Comparison of ENCODE assay signal across 1 cellular context in the genomic region with DNA sequence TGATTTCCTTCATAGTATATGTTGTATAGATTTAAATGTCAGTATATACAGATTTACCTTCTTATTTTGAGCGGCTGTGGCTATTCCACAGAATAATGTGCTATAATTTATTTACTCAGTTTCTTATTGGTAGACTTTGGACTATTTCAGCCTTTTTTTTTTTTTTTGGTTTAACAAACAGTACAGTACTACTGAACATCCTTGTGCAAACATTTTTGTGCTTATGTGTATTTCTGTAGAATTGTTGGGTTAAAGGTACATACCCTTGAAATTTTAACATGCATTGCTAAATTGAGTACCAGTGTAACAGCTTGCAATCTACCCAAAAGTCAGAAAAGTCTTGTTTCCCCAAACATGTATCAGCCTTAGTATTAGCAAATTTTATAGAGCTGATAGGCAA.
A peak's percentile ranks its signal among the peaks of the same experiment; 100 is the strongest.
TF ChIP-seq lines count a peak whose summit lies in the region.

No MANE protein-coding gene starts in this region.

TF ChIP-seq in HepG2, 621 proteins besides CTCF, POLR2A, EP300 and RAD21 (continued from another document and continues in another):
- TF ChIP-seq, protein P1, sequence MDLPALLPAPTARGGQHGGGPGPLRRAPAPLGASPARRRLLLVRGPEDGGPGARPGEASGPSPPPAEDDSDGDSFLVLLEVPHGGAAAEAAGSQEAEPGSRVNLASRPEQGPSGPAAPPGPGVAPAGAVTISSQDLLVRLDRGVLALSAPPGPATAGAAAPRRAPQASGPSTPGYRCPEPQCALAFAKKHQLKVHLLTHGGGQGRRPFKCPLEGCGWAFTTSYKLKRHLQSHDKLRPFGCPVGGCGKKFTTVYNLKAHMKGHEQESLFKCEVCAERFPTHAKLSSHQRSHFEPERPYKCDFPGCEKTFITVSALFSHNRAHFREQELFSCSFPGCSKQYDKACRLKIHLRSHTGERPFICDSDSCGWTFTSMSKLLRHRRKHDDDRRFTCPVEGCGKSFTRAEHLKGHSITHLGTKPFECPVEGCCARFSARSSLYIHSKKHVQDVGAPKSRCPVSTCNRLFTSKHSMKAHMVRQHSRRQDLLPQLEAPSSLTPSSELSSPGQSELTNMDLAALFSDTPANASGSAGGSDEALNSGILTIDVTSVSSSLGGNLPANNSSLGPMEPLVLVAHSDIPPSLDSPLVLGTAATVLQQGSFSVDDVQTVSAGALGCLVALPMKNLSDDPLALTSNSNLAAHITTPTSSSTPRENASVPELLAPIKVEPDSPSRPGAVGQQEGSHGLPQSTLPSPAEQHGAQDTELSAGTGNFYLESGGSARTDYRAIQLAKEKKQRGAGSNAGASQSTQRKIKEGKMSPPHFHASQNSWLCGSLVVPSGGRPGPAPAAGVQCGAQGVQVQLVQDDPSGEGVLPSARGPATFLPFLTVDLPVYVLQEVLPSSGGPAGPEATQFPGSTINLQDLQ (CRISPR knock-in tag; IDR thresholded peaks at IDR 0.05) = no peak
- no peak for TF ChIP-seq SOX6 (IDR thresholded peaks at IDR 0.05)
- TF ChIP-seq SOX6 (CRISPR knock-in tag; IDR thresholded peaks at IDR 0.05) = no peak; the same call in 1 of the 2 replicates
- TF ChIP-seq, protein P2, sequence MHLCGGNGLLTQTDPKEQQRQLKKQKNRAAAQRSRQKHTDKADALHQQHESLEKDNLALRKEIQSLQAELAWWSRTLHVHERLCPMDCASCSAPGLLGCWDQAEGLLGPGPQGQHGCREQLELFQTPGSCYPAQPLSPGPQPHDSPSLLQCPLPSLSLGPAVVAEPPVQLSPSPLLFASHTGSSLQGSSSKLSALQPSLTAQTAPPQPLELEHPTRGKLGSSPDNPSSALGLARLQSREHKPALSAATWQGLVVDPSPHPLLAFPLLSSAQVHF (CRISPR knock-in tag; IDR thresholded peaks at IDR 0.05) = no peak
- peak; percentile 22; the same call in 1 of the 2 replicates for TF ChIP-seq NR2F6 (IDR thresholded peaks at IDR 0.05)
- no peak for TF ChIP-seq NR2F6 (CRISPR knock-in tag; IDR thresholded peaks at IDR 0.05)
- TF ChIP-seq ISX (CRISPR knock-in tag; conservative IDR thresholded peaks at IDR 0.05) = no peak
- TF ChIP-seq, protein P3, sequence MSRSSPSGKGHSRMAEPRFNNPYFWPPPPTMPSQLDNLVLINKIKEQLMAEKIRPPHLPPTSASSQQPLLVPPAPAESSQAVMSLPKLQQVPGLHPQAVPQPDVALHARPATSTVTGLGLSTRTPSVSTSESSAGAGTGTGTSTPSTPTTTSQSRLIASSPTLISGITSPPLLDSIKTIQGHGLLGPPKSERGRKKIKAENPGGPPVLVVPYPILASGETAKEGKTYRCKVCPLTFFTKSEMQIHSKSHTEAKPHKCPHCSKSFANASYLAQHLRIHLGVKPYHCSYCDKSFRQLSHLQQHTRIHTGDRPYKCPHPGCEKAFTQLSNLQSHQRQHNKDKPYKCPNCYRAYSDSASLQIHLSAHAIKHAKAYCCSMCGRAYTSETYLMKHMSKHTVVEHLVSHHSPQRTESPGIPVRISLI (CRISPR knock-in tag; IDR thresholded peaks at IDR 0.05; ENCODE audit: borderline replicate concordance) = peak; percentile 79; the same call in 1 of the 2 replicates
- no peak for TF ChIP-seq ZNF615 (CRISPR knock-in tag; IDR thresholded peaks at IDR 0.05; ENCODE audit: borderline replicate concordance)
- no peak for TF ChIP-seq RARG (CRISPR knock-in tag; IDR thresholded peaks at IDR 0.05; ENCODE audit: low read depth)
- no peak for TF ChIP-seq ZNF337 (CRISPR knock-in tag; IDR thresholded peaks at IDR 0.05; ENCODE audit: borderline replicate concordance, low read depth)
- TF ChIP-seq IRF2 (CRISPR knock-in tag; IDR thresholded peaks at IDR 0.05) = no peak
- TF ChIP-seq, protein P4, sequence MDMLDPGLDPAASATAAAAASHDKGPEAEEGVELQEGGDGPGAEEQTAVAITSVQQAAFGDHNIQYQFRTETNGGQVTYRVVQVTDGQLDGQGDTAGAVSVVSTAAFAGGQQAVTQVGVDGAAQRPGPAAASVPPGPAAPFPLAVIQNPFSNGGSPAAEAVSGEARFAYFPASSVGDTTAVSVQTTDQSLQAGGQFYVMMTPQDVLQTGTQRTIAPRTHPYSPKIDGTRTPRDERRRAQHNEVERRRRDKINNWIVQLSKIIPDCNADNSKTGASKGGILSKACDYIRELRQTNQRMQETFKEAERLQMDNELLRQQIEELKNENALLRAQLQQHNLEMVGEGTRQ (IDR thresholded peaks at IDR 0.05; ENCODE audit: low read depth, low read length) = no peak
- TF ChIP-seq, protein P4 (CRISPR knock-in tag; IDR thresholded peaks at IDR 0.05; ENCODE audit: borderline replicate concordance) = no peak
- 0 out of 2 replicates have a peak, but pooled peaks have one; percentile 8 for TF ChIP-seq BCL6 (CRISPR knock-in tag; IDR thresholded peaks at IDR 0.05)
- TF ChIP-seq, protein P5, sequence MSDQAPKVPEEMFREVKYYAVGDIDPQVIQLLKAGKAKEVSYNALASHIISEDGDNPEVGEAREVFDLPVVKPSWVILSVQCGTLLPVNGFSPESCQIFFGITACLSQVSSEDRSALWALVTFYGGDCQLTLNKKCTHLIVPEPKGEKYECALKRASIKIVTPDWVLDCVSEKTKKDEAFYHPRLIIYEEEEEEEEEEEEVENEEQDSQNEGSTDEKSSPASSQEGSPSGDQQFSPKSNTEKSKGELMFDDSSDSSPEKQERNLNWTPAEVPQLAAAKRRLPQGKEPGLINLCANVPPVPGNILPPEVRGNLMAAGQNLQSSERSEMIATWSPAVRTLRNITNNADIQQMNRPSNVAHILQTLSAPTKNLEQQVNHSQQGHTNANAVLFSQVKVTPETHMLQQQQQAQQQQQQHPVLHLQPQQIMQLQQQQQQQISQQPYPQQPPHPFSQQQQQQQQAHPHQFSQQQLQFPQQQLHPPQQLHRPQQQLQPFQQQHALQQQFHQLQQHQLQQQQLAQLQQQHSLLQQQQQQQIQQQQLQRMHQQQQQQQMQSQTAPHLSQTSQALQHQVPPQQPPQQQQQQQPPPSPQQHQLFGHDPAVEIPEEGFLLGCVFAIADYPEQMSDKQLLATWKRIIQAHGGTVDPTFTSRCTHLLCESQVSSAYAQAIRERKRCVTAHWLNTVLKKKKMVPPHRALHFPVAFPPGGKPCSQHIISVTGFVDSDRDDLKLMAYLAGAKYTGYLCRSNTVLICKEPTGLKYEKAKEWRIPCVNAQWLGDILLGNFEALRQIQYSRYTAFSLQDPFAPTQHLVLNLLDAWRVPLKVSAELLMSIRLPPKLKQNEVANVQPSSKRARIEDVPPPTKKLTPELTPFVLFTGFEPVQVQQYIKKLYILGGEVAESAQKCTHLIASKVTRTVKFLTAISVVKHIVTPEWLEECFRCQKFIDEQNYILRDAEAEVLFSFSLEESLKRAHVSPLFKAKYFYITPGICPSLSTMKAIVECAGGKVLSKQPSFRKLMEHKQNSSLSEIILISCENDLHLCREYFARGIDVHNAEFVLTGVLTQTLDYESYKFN (CRISPR knock-in tag; conservative IDR thresholded peaks at IDR 0.05) = peak; percentile 64
- no peak for TF ChIP-seq ZNF781 (CRISPR knock-in tag; IDR thresholded peaks at IDR 0.05; ENCODE audit: borderline replicate concordance, not compliant biosample characterization)
- TF ChIP-seq, protein P6, sequence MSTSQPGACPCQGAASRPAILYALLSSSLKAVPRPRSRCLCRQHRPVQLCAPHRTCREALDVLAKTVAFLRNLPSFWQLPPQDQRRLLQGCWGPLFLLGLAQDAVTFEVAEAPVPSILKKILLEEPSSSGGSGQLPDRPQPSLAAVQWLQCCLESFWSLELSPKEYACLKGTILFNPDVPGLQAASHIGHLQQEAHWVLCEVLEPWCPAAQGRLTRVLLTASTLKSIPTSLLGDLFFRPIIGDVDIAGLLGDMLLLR (CRISPR knock-in tag; IDR thresholded peaks at IDR 0.05) = no peak
- no peak for TF ChIP-seq ZNF570 (CRISPR knock-in tag; IDR thresholded peaks at IDR 0.05; ENCODE audit: borderline replicate concordance)
- TF ChIP-seq IKZF1 (IDR thresholded peaks at IDR 0.05) = no peak
- TF ChIP-seq NR2F1 (CRISPR knock-in tag; IDR thresholded peaks at IDR 0.05) = no peak
- TF ChIP-seq ZNF768 (CRISPR knock-in tag; IDR thresholded peaks at IDR 0.05) = no peak
- no peak for TF ChIP-seq ZNF670 (CRISPR knock-in tag; IDR thresholded peaks at IDR 0.05; ENCODE audit: borderline replicate concordance)
- TF ChIP-seq PCBP1 (IDR thresholded peaks at IDR 0.05; ENCODE audit: borderline replicate concordance, low read depth, low read length) = no peak
- TF ChIP-seq KMT2A (CRISPR knock-in tag; IDR thresholded peaks at IDR 0.05) = no peak
- TF ChIP-seq ZNF746 (CRISPR knock-in tag; IDR thresholded peaks at IDR 0.05) = no peak
- TF ChIP-seq FOXP1 (IDR thresholded peaks at IDR 0.05) = no peak
- TF ChIP-seq FOXP1 (CRISPR knock-in tag; IDR thresholded peaks at IDR 0.05) = peak; percentile 28; the same call in 1 of the 2 replicates
- TF ChIP-seq KDM6A (CRISPR knock-in tag; IDR thresholded peaks at IDR 0.05; ENCODE audit: low read depth) = no peak
- no peak for TF ChIP-seq ZNF777 (CRISPR knock-in tag; IDR thresholded peaks at IDR 0.05)
- TF ChIP-seq FOXC1 (CRISPR knock-in tag; IDR thresholded peaks at IDR 0.05; ENCODE audit: borderline replicate concordance) = no peak
- no peak for TF ChIP-seq ZFY (CRISPR knock-in tag; IDR thresholded peaks at IDR 0.05)
- peak; percentile 29; the same call in 1 of the 2 replicates for TF ChIP-seq HNF4G (IDR thresholded peaks at IDR 0.05; ENCODE audit: borderline replicate concordance, low read depth, low read length)
- no peak for TF ChIP-seq HNF4G (CRISPR knock-in tag; IDR thresholded peaks at IDR 0.05; ENCODE audit: borderline replicate concordance, low read depth)
- TF ChIP-seq GATAD2A (CRISPR knock-in tag; IDR thresholded peaks at IDR 0.05) = no peak
- TF ChIP-seq RFX3 (CRISPR knock-in tag; IDR thresholded peaks at IDR 0.05) = no peak
- TF ChIP-seq NKX3-1 (CRISPR knock-in tag; IDR thresholded peaks at IDR 0.05) = no peak
- TF ChIP-seq, protein P7, sequence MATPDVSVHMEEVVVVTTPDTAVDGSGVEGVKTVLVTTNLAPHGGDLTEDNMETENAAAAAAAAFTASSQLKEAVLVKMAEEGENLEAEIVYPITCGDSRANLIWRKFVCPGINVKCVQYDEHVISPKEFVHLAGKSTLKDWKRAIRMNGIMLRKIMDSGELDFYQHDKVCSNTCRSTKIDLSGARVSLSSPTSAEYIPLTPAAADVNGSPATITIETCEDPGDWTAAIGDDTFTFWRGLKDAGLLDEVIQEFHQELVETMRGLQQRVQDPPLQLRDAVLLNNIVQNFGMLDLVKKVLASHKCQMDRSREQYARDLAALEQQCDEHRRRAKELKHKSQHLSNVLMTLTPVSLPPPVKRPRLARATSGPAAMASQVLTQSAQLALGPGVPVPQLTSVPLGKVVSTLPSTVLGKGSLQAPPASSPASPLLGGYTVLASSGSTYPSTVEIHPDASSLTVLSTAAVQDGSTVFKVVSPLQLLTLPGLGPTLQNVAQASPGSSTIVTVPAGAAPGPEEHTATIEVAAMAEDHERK (CRISPR knock-in tag; IDR thresholded peaks at IDR 0.05; ENCODE audit: low read depth) = no peak
- TF ChIP-seq, protein P8, sequence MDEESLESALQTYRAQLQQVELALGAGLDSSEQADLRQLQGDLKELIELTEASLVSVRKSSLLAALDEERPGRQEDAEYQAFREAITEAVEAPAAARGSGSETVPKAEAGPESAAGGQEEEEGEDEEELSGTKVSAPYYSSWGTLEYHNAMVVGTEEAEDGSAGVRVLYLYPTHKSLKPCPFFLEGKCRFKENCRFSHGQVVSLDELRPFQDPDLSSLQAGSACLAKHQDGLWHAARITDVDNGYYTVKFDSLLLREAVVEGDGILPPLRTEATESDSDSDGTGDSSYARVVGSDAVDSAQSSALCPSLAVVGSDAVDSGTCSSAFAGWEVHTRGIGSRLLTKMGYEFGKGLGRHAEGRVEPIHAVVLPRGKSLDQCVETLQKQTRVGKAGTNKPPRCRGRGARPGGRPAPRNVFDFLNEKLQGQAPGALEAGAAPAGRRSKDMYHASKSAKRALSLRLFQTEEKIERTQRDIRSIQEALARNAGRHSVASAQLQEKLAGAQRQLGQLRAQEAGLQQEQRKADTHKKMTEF (CRISPR knock-in tag; IDR thresholded peaks at IDR 0.05) = no peak
- no peak for TF ChIP-seq HNRNPH1 (optimal IDR thresholded peaks at IDR 0.05; ENCODE audit: low read depth, low read length)
- TF ChIP-seq FOXA3 (CRISPR knock-in tag; IDR thresholded peaks at IDR 0.05) = peak; percentile 35; the same call in 1 of the 2 replicates
- no peak for TF ChIP-seq ZNF839 (CRISPR knock-in tag; IDR thresholded peaks at IDR 0.05; ENCODE audit: borderline replicate concordance)
- TF ChIP-seq, protein P9, sequence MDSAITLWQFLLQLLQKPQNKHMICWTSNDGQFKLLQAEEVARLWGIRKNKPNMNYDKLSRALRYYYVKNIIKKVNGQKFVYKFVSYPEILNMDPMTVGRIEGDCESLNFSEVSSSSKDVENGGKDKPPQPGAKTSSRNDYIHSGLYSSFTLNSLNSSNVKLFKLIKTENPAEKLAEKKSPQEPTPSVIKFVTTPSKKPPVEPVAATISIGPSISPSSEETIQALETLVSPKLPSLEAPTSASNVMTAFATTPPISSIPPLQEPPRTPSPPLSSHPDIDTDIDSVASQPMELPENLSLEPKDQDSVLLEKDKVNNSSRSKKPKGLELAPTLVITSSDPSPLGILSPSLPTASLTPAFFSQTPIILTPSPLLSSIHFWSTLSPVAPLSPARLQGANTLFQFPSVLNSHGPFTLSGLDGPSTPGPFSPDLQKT (CRISPR knock-in tag; IDR thresholded peaks at IDR 0.05; ENCODE audit: borderline replicate concordance) = no peak
- TF ChIP-seq TARDBP (CRISPR knock-in tag; IDR thresholded peaks at IDR 0.05) = no peak
- TF ChIP-seq ZNF136 (CRISPR knock-in tag; IDR thresholded peaks at IDR 0.05; ENCODE audit: low read depth) = no peak
- TF ChIP-seq ZNF724P (CRISPR knock-in tag; IDR thresholded peaks at IDR 0.05; ENCODE audit: borderline replicate concordance) = no peak
- TF ChIP-seq ZNF484 (CRISPR knock-in tag; IDR thresholded peaks at IDR 0.05; ENCODE audit: borderline replicate concordance, low read depth) = no peak
- TF ChIP-seq KAT2B (IDR thresholded peaks at IDR 0.05; ENCODE audit: borderline replicate concordance, low read depth, low read length) = no peak
- TF ChIP-seq, protein P10, sequence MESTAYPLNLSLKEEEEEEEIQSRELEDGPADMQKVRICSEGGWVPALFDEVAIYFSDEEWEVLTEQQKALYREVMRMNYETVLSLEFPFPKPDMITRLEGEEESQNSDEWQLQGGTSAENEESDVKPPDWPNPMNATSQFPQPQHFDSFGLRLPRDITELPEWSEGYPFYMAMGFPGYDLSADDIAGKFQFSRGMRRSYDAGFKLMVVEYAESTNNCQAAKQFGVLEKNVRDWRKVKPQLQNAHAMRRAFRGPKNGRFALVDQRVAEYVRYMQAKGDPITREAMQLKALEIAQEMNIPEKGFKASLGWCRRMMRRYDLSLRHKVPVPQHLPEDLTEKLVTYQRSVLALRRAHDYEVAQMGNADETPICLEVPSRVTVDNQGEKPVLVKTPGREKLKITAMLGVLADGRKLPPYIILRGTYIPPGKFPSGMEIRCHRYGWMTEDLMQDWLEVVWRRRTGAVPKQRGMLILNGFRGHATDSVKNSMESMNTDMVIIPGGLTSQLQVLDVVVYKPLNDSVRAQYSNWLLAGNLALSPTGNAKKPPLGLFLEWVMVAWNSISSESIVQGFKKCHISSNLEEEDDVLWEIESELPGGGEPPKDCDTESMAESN (CRISPR knock-in tag; conservative IDR thresholded peaks at IDR 0.05) = no peak
- no peak for TF ChIP-seq KLF6 (CRISPR knock-in tag; IDR thresholded peaks at IDR 0.05)
- TF ChIP-seq LCORL (IDR thresholded peaks at IDR 0.05) = no peak
- TF ChIP-seq LCORL (CRISPR knock-in tag; IDR thresholded peaks at IDR 0.05) = 0 out of 2 replicates have a peak, but pooled peaks have one; percentile 42
- TF ChIP-seq MED1 (CRISPR knock-in tag; IDR thresholded peaks at IDR 0.05) = no peak
